ENCODE assay signal across 18 cellular contexts in genomic region chr5:41790038-41790776, GRCh38.
DNase-seq lines count a peak whose midpoint lies in the region; ATAC-seq, FAIRE-seq and TF ChIP-seq lines count a peak whose summit lies in the region.
"Had no signal": no experiment of that assay in that cellular context is flagged by ENCODE, and none has a peak within 500 bp of the region (broad histone marks: within the 10 kb centered on the region; RNA-seq: fewer than 3 reads in every experiment).

No MANE protein-coding gene starts in this region.

- peak overlapping the region; percentile 49 to 91 (median 83) for H3K27ac Mint-ChIP-seq in nephron
- H3K27ac Mint-ChIP-seq in HFFc6, result no peak overlapping the region
- H3K27ac Mint-ChIP-seq: activated naive CD4-positive, alpha-beta T cell treated with anti-CD3 and anti-CD28 coated beads, Interleukin-2, amount 50 U/mL, for 24 hours; memory B cell; neural progenitor cell; T-helper 1 cell treated with Interleukin-12 subunit alpha and Interleukin-12 subunit beta and Interleukin-4 antibody, amounts not matched to agents 30 μg/mL and 1 μg/mL, for 36 hours had no signal

- H3K4me3 Mint-ChIP-seq in nephron (no peak overlapping the region), HFFc6 (no peak overlapping the region)
- H3K4me3 Mint-ChIP-seq: activated naive CD4-positive, alpha-beta T cell treated with anti-CD3 and anti-CD28 coated beads, Interleukin-2, amount 50 U/mL, for 24 hours; memory B cell; neural progenitor cell; T-helper 1 cell treated with Interleukin-12 subunit alpha and Interleukin-12 subunit beta and Interleukin-4 antibody, amounts not matched to agents 30 μg/mL and 1 μg/mL, for 36 hours had no signal

- H3K4me3 ChIP-seq in astrocyte of the spinal cord (ENCODE audit: low read depth, low read length), result no peak overlapping the region
- H3K4me3 ChIP-seq: K562, neural progenitor cell had no signal

- no peak for ATAC-seq in HG03469 (IDR thresholded peaks at IDR 0.05; ENCODE audit: unreplicated experiment)
- ATAC-seq: K562, Panc1 had no signal

- H3K36me3 Mint-ChIP-seq in nephron (ENCODE audit: low read depth) (peaks cover 11% of the 10 kb centered on the region), HFFc6 (ENCODE audit: low read depth) (no peaks in the 10 kb centered on the region)

- FAIRE-seq in D721Med (lab: Jason Lieb, UNC), result no peak

- in situ Hi-C loops in astrocyte of the spinal cord (cut with HindIII; ENCODE audit: low sequenced_read_pairs), result no loop called here

- no peak for TF ChIP-seq CTCF in astrocyte of the spinal cord (IDR thresholded peaks at IDR 0.05; ENCODE audit: low read depth, low read length)
- TF ChIP-seq CTCF in nephron (IDR thresholded peaks at IDR 0.05; ENCODE audit: unreplicated experiment in 3 of 3), result no peak
- no peak for TF ChIP-seq CTCF in HFFc6 (IDR thresholded peaks at IDR 0.05)
- TF ChIP-seq CTCF in D721Med (IDR thresholded peaks at IDR 0.05; ENCODE audit: insufficient read depth, missing control alignments), result no peak

- H3K9me3 Mint-ChIP-seq in nephron, result no peaks in the 10 kb centered on the region
- no peaks in the 10 kb centered on the region for H3K9me3 Mint-ChIP-seq in HFFc6
- H3K9me3 Mint-ChIP-seq: activated naive CD4-positive, alpha-beta T cell treated with anti-CD3 and anti-CD28 coated beads, Interleukin-2, amount 50 U/mL, for 24 hours; memory B cell; neural progenitor cell; T-helper 1 cell treated with Interleukin-12 subunit alpha and Interleukin-12 subunit beta and Interleukin-4 antibody, amounts not matched to agents 30 μg/mL and 1 μg/mL, for 36 hours had no signal

- H3K4me1 Mint-ChIP-seq in nephron, result peaks cover 90% of the 10 kb centered on the region
- peaks cover 82% of the 10 kb centered on the region for H3K4me1 Mint-ChIP-seq in HFFc6 (ENCODE audit: low read depth)
- H3K4me1 Mint-ChIP-seq: memory B cell had no signal

- no peaks in the 10 kb centered on the region for H3K27me3 Mint-ChIP-seq in nephron (ENCODE audit: low read depth)
- no peaks in the 10 kb centered on the region for H3K27me3 Mint-ChIP-seq in HFFc6 (ENCODE audit: insufficient read depth)
- H3K27me3 Mint-ChIP-seq: activated naive CD4-positive, alpha-beta T cell treated with anti-CD3 and anti-CD28 coated beads, Interleukin-2, amount 50 U/mL, for 24 hours; memory B cell had no signal

- DNase-seq in EH (ENCODE audit: low read depth) (peak; percentile 31), NCI-H2081 treated with DMSO at 0.1 percent for 48 hours (lab: John Stamatoyannopoulos, UW) (peak; percentile 58), astrocyte of the spinal cord (ENCODE audit: low read depth, low spot score) (peak; percentile 37), HFFc6 (no peak), D721Med (ENCODE audit: insufficient read length, low spot score) (no peak), NCI-H2227 treated with DMSO at 0.1 percent for 48 hours (lab: John Stamatoyannopoulos, UW) (no peak)
- DNase-seq: activated CD4-positive, CD25-positive, alpha-beta regulatory T cell treated with anti-CD3 and anti-CD28 coated beads, Interleukin-2, amount 50 U/mL, for 72 hours; central memory CD4-positive, alpha-beta T cell; NCI-H1436 treated with DMSO at 0.1 percent for 48 hours; NCI-H510A had no signal

Comparison
In these comparisons a context has a peak if more than half of its experiments do, and no peak if none do; other contexts are left out.
1. DNase-seq: peak in EH (single experiment), NCI-H2081 treated with DMSO at 0.1 percent for 48 hours (single experiment) and astrocyte of the spinal cord (single experiment); none in HFFc6 (single experiment), D721Med (single experiment) and NCI-H2227 treated with DMSO at 0.1 percent for 48 hours (single experiment).